ENCODE assay signal across 8 cellular contexts in genomic region chr2:120252207-120253020, GRCh38. TPM values are rescaled to one million over a fixed set of nuclear protein-coding genes. Genes with fewer than 3 reads are reported as not detected.
DNase-seq lines count a peak whose midpoint lies in the region; TF ChIP-seq lines count a peak whose summit lies in the region.

Gene RALB (plus strand): TSS chr2:120252852. CDS start chr2:120278665, 25,813 bp downstream.

- peaks cover 8% of the 10 kb centered on the region for H3K4me1 ChIP-seq in effector memory CD4-positive, alpha-beta T cell (ENCODE audit: control insufficient read depth, insufficient read depth, low read length, poor library complexity, severe bottlenecking)

- POLR2A ChIA-PET in activated CD8-positive, alpha-beta memory T cell treated with anti-CD3 and anti-CD28 coated beads for 36 hours (lab: Charles Lee), result interaction anchor here (0.5 to 1.9 kb wide), 4 partner anchors 12 to 206 kb away, joined by 3 to 8 read pairs (median 4); no protein-coding TSS in a partner anchor

- H3K4me3 ChIP-seq in effector memory CD4-positive, alpha-beta T cell (ENCODE audit: insufficient read depth, low read depth, low read length, poor library complexity, severe bottlenecking), result peak within 1 kb of the TSS; percentile 100

- H3K27me3 ChIP-seq in effector memory CD4-positive, alpha-beta T cell (replicated peaks; ENCODE audit: control insufficient read depth, insufficient read depth, low read length, poor library complexity, severe bottlenecking), result no peaks in the 10 kb centered on the region

- peak within 1 kb of the TSS; percentile 81 for H3K27ac ChIP-seq in effector memory CD4-positive, alpha-beta T cell (ENCODE audit: insufficient read depth, low read length, poor library complexity, severe bottlenecking)

- no peaks in the 10 kb centered on the region for H3K9me3 ChIP-seq in effector memory CD4-positive, alpha-beta T cell (ENCODE audit: control insufficient read depth, low read length)

- H3K36me3 ChIP-seq in effector memory CD4-positive, alpha-beta T cell (ENCODE audit: control insufficient read depth, insufficient read depth, low read length), result no peaks in the 10 kb centered on the region

- TF ChIP-seq CTCF in GM20000 (IDR thresholded peaks at IDR 0.05; ENCODE audit: extremely low read depth, missing control alignments), result no peak

- CTCF ChIA-PET in activated CD8-positive, alpha-beta memory T cell treated with anti-CD3 and anti-CD28 coated beads for 36 hours (lab: Charles Lee), result interaction anchor here (0.6 to 1.6 kb wide), 5 partner anchors 20 to 245 kb away, joined by 3 to 8 read pairs (median 3); no protein-coding TSS in a partner anchor

- peak; percentile 92 for DNase-seq in CMK (ENCODE audit: low read depth)
- peak; percentile 99 for DNase-seq in GM20000 (ENCODE audit: low spot score)
- peak; percentile 97 for DNase-seq in HT-29 (ENCODE audit: low spot score)
- DNase-seq in NOMO-1 (lab: John Stamatoyannopoulos, UW; ENCODE audit: unreplicated experiment in 2 of 2), result peak; percentile 96 to 98
- DNase-seq in effector memory CD4-positive, alpha-beta T cell, result peak; percentile 97 to 98 (median 98)
- DNase-seq in medulla oblongata (ENCODE audit: extremely low spot score), result peak; percentile 99
- peak; percentile 97 for DNase-seq in stimulated activated CD8-positive, alpha-beta memory T cell treated with anti-CD3 and anti-CD28 coated beads, Interleukin-12 subunit alpha, Interleukin-12 subunit beta, amount 100 ng/mL, for 1 hour (ENCODE audit: low read depth)

RNA-seq across cellular contexts. Expression of gene RALB, which starts in this region (rescaled TPM):
- total RNA-seq in HT-29 (2014; rRNA removed; shearing (Covaris generic)), result 43.7 and 60.8 TPM in 2 replicates
- 10 to 100 TPM; 33.0 to 33.5 TPM for total RNA-seq in activated CD8-positive, alpha-beta memory T cell treated with anti-CD3 and anti-CD28 coated beads for 36 hours

Comparison
In these comparisons a context has a peak if more than half of its experiments do, and no peak if none do; other contexts are left out.
1. Peak in every context shown above with its lines: DNase-seq, H3K4me3 ChIP-seq and H3K27ac ChIP-seq.